Comparison of ENCODE assay signal across 19 cellular contexts in the genomic region with DNA sequence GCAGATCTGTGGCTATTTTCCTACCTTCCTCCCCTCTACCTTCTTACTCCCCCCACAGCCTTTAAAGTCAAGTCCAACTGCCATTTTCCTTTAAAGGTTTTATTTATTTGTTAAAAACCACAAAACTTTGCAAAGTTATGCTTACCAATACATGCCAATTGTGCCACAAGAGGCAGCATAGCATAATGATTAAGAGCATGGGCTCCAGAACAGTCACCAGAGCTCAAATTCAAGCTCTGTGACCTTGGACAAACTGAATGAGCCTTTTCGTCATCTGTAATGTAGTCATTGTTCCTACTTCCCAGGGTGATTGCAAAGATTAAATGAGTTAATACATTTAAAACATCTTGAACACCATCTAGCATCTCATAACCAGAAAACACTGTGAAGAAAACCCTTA. TPM values are rescaled to one million over a fixed set of nuclear protein-coding genes. Genes with fewer than 3 reads are reported as not detected.
A peak's percentile ranks its signal among the peaks of the same experiment; 100 is the strongest.
DNase-seq lines count a peak whose midpoint lies in the region; ATAC-seq and TF ChIP-seq lines count a peak whose summit lies in the region.
"Had no signal": no experiment of that assay in that cellular context is flagged by ENCODE, and none has a peak within 500 bp of the region (broad histone marks: within the 10 kb centered on the region; RNA-seq: fewer than 3 reads in every experiment).

No MANE protein-coding gene starts in this region.

- H3K27ac ChIP-seq in OCI-LY3 (ENCODE audit: low read length), result no peak overlapping the region
- H3K27ac ChIP-seq in aorta (ENCODE audit: low read depth in 1 of 2, low read length in 2 of 2), result no peak overlapping the region
- H3K27ac ChIP-seq: coronary artery, heart right ventricle, SJSA1, skin epidermis, thyroid gland had no signal

- ATAC-seq in aorta (ENCODE audit: low FRiP score), result no peak
- ATAC-seq in HG03354 (IDR thresholded peaks at IDR 0.05; ENCODE audit: poor library complexity, severe bottlenecking, unreplicated experiment), result no peak
- ATAC-seq: heart right ventricle; stimulated activated effector memory CD8-positive, alpha-beta T cell treated with anti-CD3 and anti-CD28 coated beads, Interleukin-12 subunit alpha, Interleukin-12 subunit beta, amount 100 ng/mL, for 72 hours had no signal

- intact Hi-C loops in aorta (cut with DNase I), result no loop called here

- peaks cover 13% of the 10 kb centered on the region for H3K4me1 ChIP-seq in OCI-LY3 (ENCODE audit: low read length)
- H3K4me1 ChIP-seq in neuron (ENCODE audit: insufficient read depth, low read length), result peaks cover 7% of the 10 kb centered on the region
- H3K4me1 ChIP-seq in aorta (ENCODE audit: control insufficient read depth in 1 of 2, insufficient read depth in 2 of 2, low read length in 2 of 2), result no peaks in the 10 kb centered on the region
- H3K4me1 ChIP-seq: heart right ventricle, thyroid gland had no signal

- no peaks in the 10 kb centered on the region for H3K36me3 ChIP-seq in OCI-LY3 (replicated peaks; ENCODE audit: low read depth, low read length)
- H3K36me3 ChIP-seq in neuron (ENCODE audit: insufficient read depth, low read length), result no peaks in the 10 kb centered on the region
- H3K36me3 ChIP-seq in aorta (ENCODE audit: control insufficient read depth in 1 of 2, insufficient read depth in 2 of 2, low read length in 1 of 2), result no peaks in the 10 kb centered on the region
- H3K36me3 ChIP-seq: heart right ventricle, SJSA1, thyroid gland had no signal

- H3K4me3 ChIP-seq in OCI-LY3 (ENCODE audit: low read length), result no peak overlapping the region
- no peak overlapping the region for H3K4me3 ChIP-seq in neuron (ENCODE audit: low read length)
- H3K4me3 ChIP-seq in aorta (ENCODE audit: low read length in 2 of 2), result no peak overlapping the region
- H3K4me3 ChIP-seq: coronary artery, heart right ventricle, SJSA1, skin epidermis, thyroid gland had no signal

- DNase-seq in GM10266 (ENCODE audit: extremely low spot score), result no peak
- DNase-seq in central memory CD4-positive, alpha-beta T cell, result peak; percentile 9
- no peak for DNase-seq in aorta
- no peak for DNase-seq in RPMI8226
- no peak for DNase-seq in OCI-M2 (lab: John Stamatoyannopoulos, UW; ENCODE audit: unreplicated experiment)
- DNase-seq: activated CD4-positive, alpha-beta memory T cell treated with anti-CD3 and anti-CD28 coated beads, Interleukin-2, amount 10 ng/mL, durations not matched to agents 7 days and 5 days; anterior cingulate cortex; DMS79 treated with DMSO at 0.1 percent for 48 hours; heart right ventricle; NCI-H1105; occipital lobe; thyroid gland had no signal

- H3K4me2 ChIP-seq in OCI-LY3 (ENCODE audit: low read length), result no peak overlapping the region

- H3K79me2 ChIP-seq in OCI-LY3 (ENCODE audit: low read length), result no peaks in the 10 kb centered on the region

- H3K27me3 ChIP-seq in OCI-LY3 (ENCODE audit: low read depth, low read length) (no peaks in the 10 kb centered on the region), neuron (ENCODE audit: insufficient read depth, low read length) (peaks cover 2% of the 10 kb centered on the region), aorta (ENCODE audit: control insufficient read depth in 1 of 2, insufficient read depth in 2 of 2, low read length in 1 of 2) (peaks cover 0 to 1% of the 10 kb centered on the region in 2 donors)
- H3K27me3 ChIP-seq: thyroid gland had no signal

- H4K20me1 ChIP-seq in OCI-LY3 (ENCODE audit: insufficient read depth, low read length), result no peaks in the 10 kb centered on the region

- 40 to 47% methylated on average over 1 of the region's 1 CpG for WGBS in aorta, 2 donors

- no peak overlapping the region for H2AFZ ChIP-seq in OCI-LY3 (ENCODE audit: low read depth, low read length)
- peak overlapping the region; percentile 1 for H2AFZ ChIP-seq in neuron (ENCODE audit: low read depth, low read length)

- no peak overlapping the region for H3K9ac ChIP-seq in OCI-LY3 (ENCODE audit: low read length)

- H3K9me3 ChIP-seq in OCI-LY3 (ENCODE audit: insufficient read depth, low read length) (no peaks in the 10 kb centered on the region), neuron (ENCODE audit: low read length) (no peaks in the 10 kb centered on the region), aorta (ENCODE audit: control insufficient read depth, low read length) (no peaks in the 10 kb centered on the region)
- H3K9me3 ChIP-seq: heart right ventricle, SJSA1, thyroid gland had no signal

- TF ChIP-seq CTCF in GM10266 (IDR thresholded peaks at IDR 0.05; ENCODE audit: control insufficient read depth, insufficient read depth, low read depth, missing control alignments) (peak; percentile 10), OCI-LY3 (IDR thresholded peaks at IDR 0.05; ENCODE audit: low read depth, low read length) (peak; percentile 31; the same call in 1 of the 2 replicates)

RNA-seq across cellular contexts. Expression of a gene that starts 13.0 kb away (rescaled TPM):
- total RNA-seq in aorta, result 10 to 100 TPM; 31.4 to 53.9 TPM
- polyA plus RNA-seq in aorta, result 10 to 100 TPM in 1 of 2 donors, 1 to 10 TPM in 1; 6.5 to 10.4 TPM

RNA-seq across cellular contexts. Expression of a gene that starts 21.1 kb away (rescaled TPM):
- 100 to 1,000 TPM; 290 to 325 TPM for total RNA-seq in aorta
- polyA plus RNA-seq in aorta, result 100 to 1,000 TPM; 114 to 163 TPM
